8 cellular contexts compared by ENCODE assay signal in genomic region chr17:74736423-74737298, GRCh38. TPM values are rescaled to one million over a fixed set of nuclear protein-coding genes. Genes with fewer than 3 reads are reported as not detected.
DNase-seq lines count a peak whose midpoint lies in the region; ATAC-seq, FAIRE-seq and TF ChIP-seq lines count a peak whose summit lies in the region.

TSS of gene RAB37 (plus strand) at chr17:74737256. CDS start at chr17:74737273, 17 bp downstream.

- H3K4me1 Mint-ChIP-seq in CD8-positive, alpha-beta T cell (ENCODE audit: low read depth), result peaks cover 51% of the 10 kb centered on the region

- in situ Hi-C loops in brain microvascular endothelial cell (cut with HindIII; ENCODE audit: low pct_ligation_motif_present, low sequenced_read_pairs), result no loop called here

- peaks cover 41% of the 10 kb centered on the region for H3K4me1 ChIP-seq in CD8-positive, alpha-beta T cell (ENCODE audit: insufficient read depth, low read length)
- H3K4me1 ChIP-seq in HCT116 (ENCODE audit: control insufficient read depth in 1 of 2, insufficient read depth in 2 of 2, low read length in 2 of 2), result peaks cover 20 to 27% of the 10 kb centered on the region in 2 experiments
- peaks cover 21% of the 10 kb centered on the region for H3K4me1 ChIP-seq in SJCRH30
- peaks cover 0 to 8% of the 10 kb centered on the region in 2 donors for H3K4me1 ChIP-seq in lung (ENCODE audit: control insufficient read depth in 2 of 2, insufficient read depth in 2 of 2, low read length in 2 of 2)
- H3K4me1 ChIP-seq in thyroid gland, result peaks cover 15 to 24% of the 10 kb centered on the region in 2 donors

- no peaks in the 10 kb centered on the region for H4K20me1 ChIP-seq in HCT116 (ENCODE audit: insufficient read depth)

- CTCF ChIA-PET in CD8-positive, alpha-beta T cell (lab: Charles Lee), result interaction anchor here (0.8 to 9.0 kb wide), 39 partner anchors 9 to 222 kb away, joined by 3 to 254 read pairs (median 7); partner anchors contain the start of genes NAT9 and NHERF1
- CTCF ChIA-PET in HCT116 (lab: Charles Lee), result interaction anchor here (0.6 to 5.0 kb wide), 29 partner anchors 9 to 357 kb away, joined by 3 to 253 read pairs (median 6); partner anchors contain the start of genes FDXR and NAT9

- H3K36me3 Mint-ChIP-seq in CD8-positive, alpha-beta T cell, result peaks cover 2% of the 10 kb centered on the region

- no peaks in the 10 kb centered on the region for H3K27me3 Mint-ChIP-seq in CD8-positive, alpha-beta T cell (ENCODE audit: low read depth)

- no peaks in the 10 kb centered on the region for H3K27me3 ChIP-seq in CD8-positive, alpha-beta T cell (ENCODE audit: insufficient read depth, low read length)
- no peaks in the 10 kb centered on the region for H3K27me3 ChIP-seq in HCT116 (ENCODE audit: insufficient read depth, low read length)
- H3K27me3 ChIP-seq in SJCRH30, result peaks cover 17% of the 10 kb centered on the region; the same call in 1 of the 2 replicates
- peaks cover 8% of the 10 kb centered on the region for H3K27me3 ChIP-seq in bronchial epithelial cell (ENCODE audit: control insufficient read depth, insufficient read depth, low read length)
- no peaks in the 10 kb centered on the region for H3K27me3 ChIP-seq in lung (ENCODE audit: control insufficient read depth, insufficient read depth)
- peaks cover 24% of the 10 kb centered on the region for H3K27me3 ChIP-seq in thyroid gland
- H3K27me3 ChIP-seq in brain microvascular endothelial cell (replicated peaks), result peaks cover 21% of the 10 kb centered on the region

- ATAC-seq in CD8-positive, alpha-beta T cell, result peak; percentile 30
- peak; percentile 79 for ATAC-seq in HCT116
- no peak for ATAC-seq in lung (ENCODE audit: insufficient read depth, low FRiP score)
- ATAC-seq in HG03442 (IDR thresholded peaks at IDR 0.05; ENCODE audit: unreplicated experiment), result no peak

- RAD21 ChIA-PET in HCT116 (lab: Charles Lee; ENCODE audit: low non-redundant PET in 1 of 2, low total read pairs in 2 of 2, uncharacterized antibody in 2 of 2, unreplicated experiment in 2 of 2), result interaction anchor here (0.7 to 3.7 kb wide), 5 partner anchors 79 to 368 kb away, joined by 3 to 52 read pairs (median 3); no protein-coding TSS in a partner anchor

- H3K79me2 ChIP-seq in HCT116 (ENCODE audit: insufficient read depth, low read length), result no peaks in the 10 kb centered on the region

- no peaks in the 10 kb centered on the region for H3K36me3 ChIP-seq in CD8-positive, alpha-beta T cell (ENCODE audit: insufficient read depth, low read length)
- H3K36me3 ChIP-seq in HCT116 (ENCODE audit: control insufficient read depth in 1 of 2, insufficient read depth in 2 of 2, low read length in 2 of 2) (no peaks in the 10 kb centered on the region), SJCRH30 (no peaks in the 10 kb centered on the region), bronchial epithelial cell (ENCODE audit: control insufficient read depth, insufficient read depth, low read length) (no peaks in the 10 kb centered on the region), lung (ENCODE audit: control insufficient read depth in 2 of 2, insufficient read depth in 2 of 2, low read length in 2 of 2) (no peaks in the 10 kb centered on the region), thyroid gland (no peaks in the 10 kb centered on the region), brain microvascular endothelial cell (replicated peaks) (no peaks in the 10 kb centered on the region)

- peak within 1 kb of the TSS; percentile 93 for H3K27ac Mint-ChIP-seq in CD8-positive, alpha-beta T cell

- BruUV-seq in HCT116 (replicated peaks; lab: Mats Ljungman, UMichigan), result no TSS peak

- H3K9me2 ChIP-seq in HCT116 (ENCODE audit: insufficient read depth), result no peaks in the 10 kb centered on the region

- H2AFZ ChIP-seq in HCT116 (ENCODE audit: low read depth, low read length, poor library complexity, severe bottlenecking), result peak within 1 kb of the TSS; percentile 89

- H3K4me2 ChIP-seq in HCT116 (ENCODE audit: low read length), result peak within 1 kb of the TSS; percentile 100

- no peaks in the 10 kb centered on the region for H3K9me3 Mint-ChIP-seq in CD8-positive, alpha-beta T cell

- FAIRE-seq in bronchial epithelial cell (lab: Jason Lieb, UNC), result no peak

- 1 to 2% methylated on average over 52 to 70 of the region's 70 CpGs for WGBS in lung, 2 donors
- 3 to 6% methylated on average over 20 to 23 of the region's 70 CpGs for WGBS in thyroid gland, 2 donors

- POLR2A ChIA-PET in CD8-positive, alpha-beta T cell (lab: Charles Lee), result interaction anchor here (0.6 to 4.6 kb wide), 13 partner anchors 10 to 136 kb away, joined by 3 to 67 read pairs (median 17); partner anchors contain the start of genes FDXR, NAT9 and NHERF1
- POLR2A ChIA-PET in HCT116 (lab: Charles Lee), result interaction anchor here (0.6 to 3.4 kb wide), 10 partner anchors 9 to 691 kb away, joined by 3 to 25 read pairs (median 4); partner anchors contain the start of genes FDXR, NAT9 and NHERF1

- TF ChIP-seq RAD21 in HCT116 (IDR thresholded peaks at IDR 0.05; ENCODE audit: low read depth), result peak; percentile 82

- H3K4me3 ChIP-seq in CD8-positive, alpha-beta T cell (ENCODE audit: low read depth, low read length), result peak within 1 kb of the TSS; percentile 65
- H3K4me3 ChIP-seq in HCT116 (replicated peaks in 1 of 2; ENCODE audit: low read depth in 1 of 2, low read length in 2 of 2) (peak within 1 kb of the TSS; percentile 69 to 76), SJCRH30 (peak within 1 kb of the TSS; percentile 49), bronchial epithelial cell (ENCODE audit: low read depth, low read length) (no peak within 1 kb of the TSS), lung (no peak within 1 kb of the TSS), thyroid gland (replicated peaks in 1 of 3) (no peak within 1 kb of the TSS), brain microvascular endothelial cell (ENCODE audit: low read depth, low read length) (no peak within 1 kb of the TSS)

- peak; percentile 25 for TF ChIP-seq POLR2A in HCT116 (IDR thresholded peaks at IDR 0.05; ENCODE audit: borderline replicate concordance, extremely low read depth, insufficient read depth, insufficient read length)
- no peak for TF ChIP-seq POLR2A in thyroid gland (IDR thresholded peaks at IDR 0.05)

- peak within 1 kb of the TSS; percentile 91 for H3K4me3 Mint-ChIP-seq in CD8-positive, alpha-beta T cell

- H3K27ac ChIP-seq in CD8-positive, alpha-beta T cell (ENCODE audit: low read depth, low read length), result peak within 1 kb of the TSS; percentile 47
- H3K27ac ChIP-seq in HCT116 (ENCODE audit: low read depth, low read length), result peak within 1 kb of the TSS; percentile 68
- H3K27ac ChIP-seq in SJCRH30, result peak within 1 kb of the TSS; percentile 2; the same call in 1 of the 2 replicates
- H3K27ac ChIP-seq in lung (ENCODE audit: low read depth in 1 of 2, low read length in 1 of 2), result peak within 1 kb of the TSS in 1 of 2 donors; percentile 5
- no peak within 1 kb of the TSS for H3K27ac ChIP-seq in thyroid gland
- H3K27ac ChIP-seq in brain microvascular endothelial cell, result no peak within 1 kb of the TSS

- intact Hi-C loops in CD8-positive, alpha-beta T cell (cut with DNase I, micrococcal nuclease), result loop anchor here (1.0 to 10.0 kb wide), 5 partner anchors 79 to 1778 kb away; no protein-coding TSS in a partner anchor
- intact Hi-C loops in HCT116 (cut with micrococcal nuclease), result loop anchor here (1.0 kb wide), 2 partner anchors 79 to 170 kb away; no protein-coding TSS in a partner anchor
- intact Hi-C loops in thyroid gland (cut with DNase I), result loop anchor here (5.0 kb wide), 1 partner anchor 79 kb away; no protein-coding TSS in a partner anchor

- DNase-seq in CD8-positive, alpha-beta T cell, result peak in 6 of 7 experiments; percentile 43 to 81 (median 56)
- DNase-seq in HCT116 (ENCODE audit: low read depth, low spot score), result peak; percentile 47
- peak; percentile 59 to 62 for DNase-seq in SJCRH30
- no peak for DNase-seq in bronchial epithelial cell (ENCODE audit: low read depth)
- no peak for DNase-seq in lung (ENCODE audit: low spot score)
- no peak for DNase-seq in thyroid gland
- DNase-seq in brain microvascular endothelial cell, result no peak

- peak; percentile 58 for TF ChIP-seq CTCF in CD8-positive, alpha-beta T cell (IDR thresholded peaks at IDR 0.05)
- TF ChIP-seq CTCF in HCT116 (IDR thresholded peaks at IDR 0.05 in 2 of 3, conservative IDR thresholded peaks at IDR 0.05 in 1 of 3; ENCODE audit: borderline replicate concordance in 1 of 3, insufficient read depth in 1 of 3, low read depth in 2 of 3, low read length in 2 of 3), result peak; percentile 62 to 84 (median 72)
- TF ChIP-seq CTCF in bronchial epithelial cell (IDR thresholded peaks at IDR 0.05; ENCODE audit: insufficient read depth, low read length, severe bottlenecking), result peak; percentile 54
- peak; percentile 32 for TF ChIP-seq CTCF in lung (IDR thresholded peaks at IDR 0.05; ENCODE audit: control extremely low read depth, extremely low read depth)
- peak in 4 of 6 experiments; percentile 9 to 54 (median 47) for TF ChIP-seq CTCF in thyroid gland (IDR thresholded peaks at IDR 0.05)
- TF ChIP-seq CTCF in brain microvascular endothelial cell (IDR thresholded peaks at IDR 0.05; ENCODE audit: low read depth, low read length, missing control alignments), result no peak

- H3K9ac ChIP-seq in HCT116 (ENCODE audit: low read length), result peak within 1 kb of the TSS; percentile 59

- H3K9me3 ChIP-seq in CD8-positive, alpha-beta T cell (ENCODE audit: low read length), result no peaks in the 10 kb centered on the region
- H3K9me3 ChIP-seq in HCT116 (ENCODE audit: control insufficient read depth in 1 of 2, insufficient read depth in 1 of 2, low read depth in 1 of 2, low read length in 2 of 2) (no peaks in the 10 kb centered on the region), SJCRH30 (replicated peaks) (no peaks in the 10 kb centered on the region), lung (ENCODE audit: control insufficient read depth in 2 of 2, insufficient read depth in 1 of 2, low read length in 1 of 2) (no peaks in the 10 kb centered on the region), thyroid gland (no peaks in the 10 kb centered on the region)

TF ChIP-seq in HCT116, 20 proteins besides CTCF, POLR2A, EP300 and RAD21:
- TF ChIP-seq SIN3A (IDR thresholded peaks at IDR 0.05; ENCODE audit: low read depth) (no peak), ZFX (IDR thresholded peaks at IDR 0.05) (peak; percentile 34; the same call in 1 of the 2 replicates), POLR2AphosphoS5 (IDR thresholded peaks at IDR 0.05; ENCODE audit: low read depth, low read length) (peak; percentile 46; the same call in 1 of the 2 replicates), ELF1 (IDR thresholded peaks at IDR 0.05; ENCODE audit: borderline replicate concordance, low read depth) (no peak), JUND (IDR thresholded peaks at IDR 0.05) (no peak)

RNA-seq across cellular contexts. Expression of gene RAB37, which starts in this region (rescaled TPM):
- 10 to 100 TPM; 33.7 to 36.0 TPM for total RNA-seq in CD8-positive, alpha-beta T cell
- total RNA-seq in HCT116 (2021; ENCODE audit: unreplicated experiment) (8.2 TPM), bronchial epithelial cell (under 0.01 and 0.38 TPM in 2 replicates), lung (1 to 10 TPM; 5.9 to 7.3 TPM), thyroid gland (1 to 10 TPM in 1 of 4 donors, under 1 TPM in 3; 0.33 to 1.8 (median 0.39) TPM)
- 10.4 and 11.7 TPM in 2 replicates for polyA plus RNA-seq in HCT116 (2012)
- 1.3 and 3.0 TPM in 2 replicates for total RNA-seq in SJCRH30 (2014; rRNA removed; shearing (Covaris generic))
- polyA plus RNA-seq in lung, result 1 to 10 TPM; 3.2 to 6.0 TPM

Comparison
In these comparisons a context has a peak if more than half of its experiments do, and no peak if none do; other contexts are left out.
1. ATAC-seq: peak in CD8-positive, alpha-beta T cell (single experiment) and HCT116 (single experiment); none in lung (single experiment) and HG03442 (single experiment).
2. DNase-seq: peak in CD8-positive, alpha-beta T cell (6 of 7), HCT116 (single experiment) and SJCRH30 (2 of 2); none in bronchial epithelial cell (single experiment), lung (single experiment), thyroid gland (0 of 2) and brain microvascular endothelial cell (single experiment).
3. H3K27ac ChIP-seq: peak in CD8-positive, alpha-beta T cell (single experiment), HCT116 (single experiment) and SJCRH30 (single experiment); none in thyroid gland (0 of 3) and brain microvascular endothelial cell (single experiment).
4. H3K4me3 ChIP-seq: peak in CD8-positive, alpha-beta T cell (single experiment), HCT116 (2 of 2) and SJCRH30 (single experiment); none in bronchial epithelial cell (single experiment), lung (single experiment), thyroid gland (0 of 3) and brain microvascular endothelial cell (single experiment).